Comparison of ENCODE assay signal across 32 cellular contexts in the genomic region with DNA sequence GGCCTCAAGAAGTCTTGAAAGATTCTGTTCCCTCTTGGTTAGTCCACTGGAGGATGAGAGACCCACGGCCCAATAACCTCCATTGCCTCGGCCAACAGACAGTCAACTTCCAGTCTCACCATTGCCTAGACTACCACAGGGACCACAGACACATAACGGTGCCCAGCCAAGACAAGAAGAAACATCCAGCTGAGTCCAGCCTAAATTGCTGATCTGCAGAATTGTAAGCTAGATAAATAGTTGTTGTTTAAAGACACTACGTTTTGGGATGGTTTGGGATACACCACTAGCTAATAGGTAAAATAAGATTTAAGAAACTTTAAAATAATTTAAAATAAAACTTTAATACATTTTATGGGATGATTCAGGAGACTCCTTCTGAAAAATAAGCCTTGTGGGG.
DNase-seq lines count a peak whose midpoint lies in the region; ATAC-seq, FAIRE-seq and TF ChIP-seq lines count a peak whose summit lies in the region.
"Had no signal": no experiment of that assay in that cellular context is flagged by ENCODE, and none has a peak within 500 bp of the region (broad histone marks: within the 10 kb centered on the region; RNA-seq: fewer than 3 reads in every experiment).

No MANE protein-coding gene starts in this region.

- H3K4me1 Mint-ChIP-seq in activated CD4-positive, alpha-beta T cell treated with anti-CD3 and anti-CD28 coated beads for 36 hours = no peaks in the 10 kb centered on the region
- H3K4me1 Mint-ChIP-seq: B cell; CD14-positive monocyte; CD4-positive, alpha-beta memory T cell; CD4-positive, CD25-positive, alpha-beta regulatory T cell; CD8-positive, alpha-beta memory T cell had no signal

- no peak overlapping the region for H3K9ac ChIP-seq in HepG2 (ENCODE audit: insufficient read depth, low read depth, low read length)
- H3K9ac ChIP-seq: BLaER1; BLaER1 treated with 17β-estradiol and CSF1 and Interleukin-3, amounts not matched to agents 10 nM and 100 nM had no signal

- in situ Hi-C loops in HepG2 (cut with HindIII; ENCODE audit: extremely low pct_ligation_motif_present, low pct_unique_long_range_greater_than_20kb) = no loop called here

- no peak overlapping the region for H2AFZ ChIP-seq in HepG2 (ENCODE audit: low read length)

- POLR2A ChIA-PET in HepG2 (lab: Yijun Ruan, JAX) (no interaction called here), A549 (lab: Yijun Ruan, JAX) (no interaction called here)
- POLR2A ChIA-PET in activated CD4-positive, alpha-beta T cell treated with anti-CD3 and anti-CD28 coated beads for 36 hours (lab: Charles Lee) = no interaction called here

- no peak for TF ChIP-seq EP300 in HepG2 (IDR thresholded peaks at IDR 0.05; ENCODE audit: low read depth in 2 of 2, low read length in 2 of 2)
- no peak for TF ChIP-seq EP300 in HepG2 (CRISPR knock-in tag; IDR thresholded peaks at IDR 0.05; ENCODE audit: borderline replicate concordance)
- TF ChIP-seq EP300 in A549 (IDR thresholded peaks at IDR 0.05) = no peak

- H3K4me3 Mint-ChIP-seq in activated CD4-positive, alpha-beta T cell treated with anti-CD3 and anti-CD28 coated beads for 36 hours = no peak overlapping the region
- H3K4me3 Mint-ChIP-seq: B cell; CD14-positive monocyte; CD4-positive, alpha-beta memory T cell; CD4-positive, alpha-beta T cell; CD4-positive, CD25-positive, alpha-beta regulatory T cell; CD8-positive, alpha-beta memory T cell; CD8-positive, alpha-beta T cell had no signal

- peaks cover 2% of the 10 kb centered on the region for H3K9me3 Mint-ChIP-seq in activated CD4-positive, alpha-beta T cell treated with anti-CD3 and anti-CD28 coated beads for 36 hours (ENCODE audit: low read depth)
- H3K9me3 Mint-ChIP-seq: CD8-positive, alpha-beta T cell had no signal

- H3K4me1 ChIP-seq in HepG2 (ENCODE audit: insufficient read depth, low read length) (no peaks in the 10 kb centered on the region), right lobe of liver (no peaks in the 10 kb centered on the region), A549 (peaks cover 27% of the 10 kb centered on the region)
- H3K4me1 ChIP-seq: BE2C had no signal

- TF ChIP-seq POLR2A in HepG2 (IDR thresholded peaks at IDR 0.05; ENCODE audit: insufficient read depth in 1 of 2, low read depth in 2 of 2, low read length in 2 of 2) (no peak), right lobe of liver (IDR thresholded peaks at IDR 0.05) (no peak), A549 (IDR thresholded peaks at IDR 0.05; ENCODE audit: low read length) (no peak)

- no peak for DNase-seq in HepG2 (ENCODE audit: low spot score)
- no peak for DNase-seq in right lobe of liver
- DNase-seq in A549 (ENCODE audit: low read depth in 1 of 2, low spot score in 1 of 2) = no peak
- no peak for DNase-seq in activated CD4-positive, alpha-beta T cell treated with anti-CD3 and anti-CD28 coated beads for 36 hours
- DNase-seq: 8988T; ACHN; AML-193; BE2C; C1 segment of cervical spinal cord; Caco-2; Calu3; CD4-positive, alpha-beta memory T cell; CD4-positive, alpha-beta T cell; CD4-positive, CD25-positive, alpha-beta regulatory T cell; CD8-positive, alpha-beta memory T cell; CD8-positive, alpha-beta T cell; COR-L47; DMS 273 treated with DMSO at 0.1 percent for 48 hours; DMS153; DMS53; DMS79; DMS79 treated with DMSO at 0.1 percent for 48 hours; DND-41; EL had no signal

- H3K36me3 Mint-ChIP-seq in activated CD4-positive, alpha-beta T cell treated with anti-CD3 and anti-CD28 coated beads for 36 hours (ENCODE audit: low read depth) = no peaks in the 10 kb centered on the region
- H3K36me3 Mint-ChIP-seq: CD14-positive monocyte; CD4-positive, alpha-beta memory T cell; CD4-positive, CD25-positive, alpha-beta regulatory T cell; CD8-positive, alpha-beta memory T cell; CD8-positive, alpha-beta T cell had no signal

- H3K27ac ChIP-seq in HepG2 (ENCODE audit: extremely low read length, insufficient read depth, low read length) (no peak overlapping the region), right lobe of liver (no peak overlapping the region), A549 (peak overlapping the region in 1 of 2 experiments; percentile 20; a peak in 1 of 6 replicates)
- H3K27ac ChIP-seq: 22Rv1; BLaER1; BLaER1 treated with 17β-estradiol and CSF1 and Interleukin-3, amounts not matched to agents 10 nM and 100 nM; C4-2B had no signal

- no peaks in the 10 kb centered on the region for H3K79me2 ChIP-seq in HepG2 (ENCODE audit: insufficient read depth, low read length)

- no TSS peak for BruUV-seq in HepG2 (replicated peaks; lab: Mats Ljungman, UMichigan)

- WGBS in HepG2 (ENCODE audit: low lambda C conversion rate) = 4% methylated on average over 4 of the region's 4 CpGs
- WGBS in right lobe of liver (ENCODE audit: insufficient coverage, low coverage, low lambda C conversion rate, missing lambda C conversion rate) = 80% methylated on average over 4 of the region's 4 CpGs
- 88% methylated on average over 4 of the region's 4 CpGs for WGBS in A549 (ENCODE audit: missing lambda C conversion rate)

- CTCF ChIA-PET in HepG2 (lab: Yijun Ruan, JAX; ENCODE audit: low intra/inter-chr PET ratio, low total read pairs) (no interaction called here), A549 (lab: Yijun Ruan, JAX) (no interaction called here)
- CTCF ChIA-PET in activated CD4-positive, alpha-beta T cell treated with anti-CD3 and anti-CD28 coated beads for 36 hours (lab: Charles Lee) = no interaction called here

- FAIRE-seq in HepG2 (lab: Jason Lieb, UNC) = no peak
- no peak for FAIRE-seq in A549 (lab: Jason Lieb, UNC)
- FAIRE-seq: A204.1, D721Med had no signal

- H4K20me1 ChIP-seq in HepG2 (ENCODE audit: insufficient read depth, low read length) = no peaks in the 10 kb centered on the region
- H4K20me1 ChIP-seq: BLaER1; BLaER1 treated with 17β-estradiol and CSF1 and Interleukin-3, amounts not matched to agents 10 nM and 100 nM had no signal

- TF ChIP-seq RAD21 in HepG2 (CRISPR knock-in tag; IDR thresholded peaks at IDR 0.05) = no peak
- no peak for TF ChIP-seq RAD21 in A549 (conservative IDR thresholded peaks at IDR 0.05 in 1 of 2, IDR thresholded peaks at IDR 0.05 in 1 of 2)

- TF ChIP-seq CTCF in HepG2 (CRISPR knock-in tag; IDR thresholded peaks at IDR 0.05) (no peak), right lobe of liver (IDR thresholded peaks at IDR 0.05) (no peak), A549 (IDR thresholded peaks at IDR 0.05) (no peak)

- no peaks in the 10 kb centered on the region for H3K9me3 ChIP-seq in HepG2 (ENCODE audit: low read length)
- no peaks in the 10 kb centered on the region for H3K9me3 ChIP-seq in right lobe of liver
- H3K9me3 ChIP-seq in A549 = no peaks in the 10 kb centered on the region
- H3K9me3 ChIP-seq: BE2C; BLaER1; BLaER1 treated with 17β-estradiol and CSF1 and Interleukin-3, amounts not matched to agents 10 nM and 100 nM; Caco-2 had no signal

- no peaks in the 10 kb centered on the region for H3K27me3 Mint-ChIP-seq in activated CD4-positive, alpha-beta T cell treated with anti-CD3 and anti-CD28 coated beads for 36 hours
- H3K27me3 Mint-ChIP-seq: B cell; CD4-positive, alpha-beta T cell; CD4-positive, CD25-positive, alpha-beta regulatory T cell; CD8-positive, alpha-beta memory T cell had no signal

- H3K36me3 ChIP-seq in HepG2 (replicated peaks in 1 of 2; ENCODE audit: control insufficient read depth in 1 of 2, insufficient read depth in 2 of 2, low read length in 2 of 2) (no peaks in the 10 kb centered on the region), right lobe of liver (no peaks in the 10 kb centered on the region)
- H3K36me3 ChIP-seq: BE2C; BLaER1; BLaER1 treated with 17β-estradiol and CSF1 and Interleukin-3, amounts not matched to agents 10 nM and 100 nM had no signal

- no peak for ATAC-seq in HepG2
- no peak for ATAC-seq in right lobe of liver
- ATAC-seq in A549 = no peak
- ATAC-seq in activated CD4-positive, alpha-beta T cell treated with anti-CD3 and anti-CD28 coated beads for 36 hours = no peak
- ATAC-seq: CD8-positive, alpha-beta T cell had no signal

- H3K4me3 ChIP-seq in HepG2 (replicated peaks in 1 of 3; ENCODE audit: insufficient read depth in 1 of 3, low read depth in 2 of 3, low read length in 3 of 3) (no peak overlapping the region), right lobe of liver (no peak overlapping the region), A549 (no peak overlapping the region)
- H3K4me3 ChIP-seq: BLaER1; BLaER1 treated with 17β-estradiol and CSF1 and Interleukin-3, amounts not matched to agents 10 nM and 100 nM had no signal

- no peak overlapping the region for H3K27ac Mint-ChIP-seq in activated CD4-positive, alpha-beta T cell treated with anti-CD3 and anti-CD28 coated beads for 36 hours
- H3K27ac Mint-ChIP-seq: B cell; CD14-positive monocyte; CD4-positive, alpha-beta memory T cell; CD4-positive, alpha-beta T cell; CD4-positive, CD25-positive, alpha-beta regulatory T cell; CD8-positive, alpha-beta memory T cell; CD8-positive, alpha-beta T cell had no signal

- no peak overlapping the region for H3K4me2 ChIP-seq in HepG2 (ENCODE audit: low read depth, low read length)
- H3K4me2 ChIP-seq in A549 = no peak overlapping the region
- H3K4me2 ChIP-seq: BLaER1; BLaER1 treated with 17β-estradiol and CSF1 and Interleukin-3, amounts not matched to agents 10 nM and 100 nM had no signal

- H3K27me3 ChIP-seq in HepG2 (ENCODE audit: control insufficient read depth in 1 of 2, insufficient read depth in 2 of 2, low read length in 2 of 2) (no peaks in the 10 kb centered on the region), right lobe of liver (no peaks in the 10 kb centered on the region)
- H3K27me3 ChIP-seq: BE2C; BLaER1; BLaER1 treated with 17β-estradiol and CSF1 and Interleukin-3, amounts not matched to agents 10 nM and 100 nM had no signal

- intact Hi-C loops in HepG2 (cut with micrococcal nuclease; ENCODE audit: unreplicated experiment) = no loop called here
- intact Hi-C loops in right lobe of liver (cut with DNase I) = no loop called here
- intact Hi-C loops in activated CD4-positive, alpha-beta T cell treated with anti-CD3 and anti-CD28 coated beads for 36 hours (cut with DNase I, micrococcal nuclease) = no loop called here

TF ChIP-seq in HepG2, 621 proteins besides CTCF, POLR2A, EP300 and RAD21:
- TF ChIP-seq MAFK (conservative IDR thresholded peaks at IDR 0.05 in 1 of 2, IDR thresholded peaks at IDR 0.05 in 1 of 2; ENCODE audit: low read length in 2 of 2) (peak; percentile 66 to 84), ZNF616 (CRISPR knock-in tag; IDR thresholded peaks at IDR 0.05; ENCODE audit: low read depth) (no peak), MAFF (IDR thresholded peaks at IDR 0.05; ENCODE audit: low read depth, low read length) (peak; percentile 71)

TF ChIP-seq in A549, 52 proteins besides CTCF, POLR2A, EP300 and RAD21:
- TF ChIP-seq MAFK (IDR thresholded peaks at IDR 0.05; ENCODE audit: partially characterized antibody) (peak; percentile 77), HOXB5 (CRISPR knock-in tag; IDR thresholded peaks at IDR 0.05) (no peak)
